ENCODE assay signal across 9 cellular contexts in the genomic region with DNA sequence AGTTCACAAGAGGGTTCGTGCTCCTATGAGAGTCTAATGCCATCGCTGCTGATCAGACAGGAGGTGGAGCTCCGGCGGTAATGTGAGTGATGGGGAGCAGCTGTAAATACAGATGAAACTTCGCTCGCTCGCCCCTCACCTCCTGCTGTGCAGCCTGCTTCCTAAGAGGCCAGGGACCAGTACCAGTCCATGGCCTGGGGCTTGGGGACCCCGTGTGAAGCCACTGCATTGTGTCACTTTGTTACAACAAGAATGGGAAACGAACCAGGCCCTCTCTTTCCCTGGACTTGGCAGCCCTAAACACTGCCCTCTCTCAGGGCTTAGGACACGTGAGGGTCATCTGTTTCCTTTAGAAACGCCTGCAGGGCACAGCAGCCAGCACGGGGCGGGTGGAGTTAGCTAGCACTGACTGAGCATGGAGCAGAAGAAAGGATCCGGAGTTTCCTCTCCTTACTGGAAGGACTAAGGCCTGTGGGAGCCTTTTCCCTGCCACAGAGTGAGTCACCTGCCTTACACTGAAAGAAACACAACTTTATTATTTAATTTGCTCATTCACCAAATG.
DNase-seq lines count a peak whose midpoint lies in the region; ATAC-seq and TF ChIP-seq lines count a peak whose summit lies in the region.
"Had no signal": no experiment of that assay in that cellular context is flagged by ENCODE, and none has a peak within 500 bp of the region (broad histone marks: within the 10 kb centered on the region; RNA-seq: fewer than 3 reads in every experiment).

No MANE protein-coding gene starts in this region.

- no peak overlapping the region for H2BK120ac ChIP-seq in neuronal stem cell (ENCODE audit: low read depth, low read length)

- no peak overlapping the region for H4K91ac ChIP-seq in neuronal stem cell (ENCODE audit: low read depth, low read length, poor library complexity)

- no peak overlapping the region for H3K4ac ChIP-seq in neuronal stem cell (ENCODE audit: low read length)

- no peaks in the 10 kb centered on the region for H3K9me2 ChIP-seq in SK-N-SH

- peak; percentile 22; the same call in 1 of the 2 replicates for TF ChIP-seq RAD21 in SK-N-SH (IDR thresholded peaks at IDR 0.05; ENCODE audit: low read length)

- no peak overlapping the region for H2AK5ac ChIP-seq in neuronal stem cell (ENCODE audit: low read depth, low read length)

- peak overlapping the region; percentile 58 for H3K9ac ChIP-seq in SK-N-SH
- H3K9ac ChIP-seq in neuronal stem cell (ENCODE audit: low read depth, low read length, poor library complexity) = no peak overlapping the region

- no peak for ATAC-seq in GM19351 (IDR thresholded peaks at IDR 0.05; ENCODE audit: unreplicated experiment)

- no peak overlapping the region for H3K4me3 ChIP-seq in SK-N-SH (ENCODE audit: low read depth in 2 of 2, low read length in 1 of 2)
- no peak overlapping the region for H3K4me3 ChIP-seq in neuronal stem cell (ENCODE audit: low read length in 2 of 2)

- CTCF ChIA-PET in SK-N-SH (lab: Yijun Ruan, JAX) = interaction anchor here (0.9 to 3.2 kb wide), 4 partner anchors 18 to 59 kb away, joined by 4 to 11 read pairs (median 4); no protein-coding TSS in a partner anchor

- peaks cover under 1% of the 10 kb centered on the region in 2 experiments for H3K36me3 ChIP-seq in SK-N-SH (replicated peaks in 1 of 2; ENCODE audit: control insufficient read depth in 1 of 2, insufficient read depth in 2 of 2, low read length in 1 of 2)
- H3K36me3 ChIP-seq in neuronal stem cell (replicated peaks in 1 of 2; ENCODE audit: control insufficient read depth in 2 of 2, insufficient read depth in 2 of 2, low read length in 2 of 2) = peaks cover 0 to 60% of the 10 kb centered on the region in 2 donors

- no peak overlapping the region for H3K18ac ChIP-seq in neuronal stem cell (ENCODE audit: low read length)

- H3K79me2 ChIP-seq in SK-N-SH (ENCODE audit: insufficient read depth) = peaks cover 82% of the 10 kb centered on the region

- H3K14ac ChIP-seq in neuronal stem cell (ENCODE audit: low read length) = no peak overlapping the region

- no peak overlapping the region for H2BK5ac ChIP-seq in neuronal stem cell (ENCODE audit: low read length)

- H3K27me3 ChIP-seq in SK-N-SH (ENCODE audit: insufficient read depth) (no peaks in the 10 kb centered on the region), neuronal stem cell (ENCODE audit: control insufficient read depth in 3 of 3, insufficient read depth in 3 of 3, low read depth in 1 of 3, low read length in 3 of 3) (no peaks in the 10 kb centered on the region)

- H4K8ac ChIP-seq in neuronal stem cell (ENCODE audit: low read depth, low read length) = no peak overlapping the region

- no peak overlapping the region for H2BK15ac ChIP-seq in neuronal stem cell (ENCODE audit: low read length)

- POLR2A ChIA-PET in SK-N-SH (lab: Yijun Ruan, JAX) = interaction anchor here (0.6 to 1.0 kb wide), 3 partner anchors 20 to 122 kb away, joined by 3 to 4 read pairs (median 3); no protein-coding TSS in a partner anchor

- peak; percentile 63 for DNase-seq in AG09319 (ENCODE audit: extremely low read depth, low read depth)
- peak; percentile 88 for DNase-seq in SK-N-SH
- DNase-seq in fibroblast of peridontal ligament (ENCODE audit: extremely low read depth) = peak; percentile 91
- DNase-seq in neuronal stem cell (ENCODE audit: low spot score) = no peak
- no peak for DNase-seq in activated effector memory CD4-positive, alpha-beta T cell treated with anti-CD3 and anti-CD28 coated beads, Interleukin-2, amount 50 U/mL, for 16 hours
- no peak for DNase-seq in stimulated activated CD4-positive, alpha-beta T cell treated with anti-CD3 and anti-CD28 coated beads, Interleukin-4, amount 100 ng/mL, for 24 hours
- DNase-seq in iPS-NIHi11 (ENCODE audit: low spot score) = no peak
- DNase-seq: DMS53 had no signal

- 29% methylated on average over 11 of the region's 14 CpGs for WGBS in SK-N-SH (ENCODE audit: low lambda C conversion rate)
- WGBS in neuronal stem cell (ENCODE audit: extremely low coverage in 2 of 2, insufficient read length in 2 of 2, insufficient replicate concordance in 1 of 2), 2 donors = no CpG with 5 or more reads among the region's 14 CpGs

- H3K4me1 ChIP-seq in SK-N-SH (ENCODE audit: control insufficient read depth in 1 of 2, insufficient read depth in 2 of 2, low read depth in 1 of 2, low read length in 1 of 2) (peaks cover 12 to 31% of the 10 kb centered on the region in 2 experiments; a peak in 3 of 4 replicates), neuronal stem cell (ENCODE audit: control insufficient read depth in 2 of 2, insufficient read depth in 1 of 2, low read depth in 1 of 2, low read length in 2 of 2) (peaks cover 14 to 21% of the 10 kb centered on the region in 2 donors)

- peak; percentile 20 to 76; a peak in 3 of 4 replicates for TF ChIP-seq EP300 in SK-N-SH (IDR thresholded peaks at IDR 0.05; ENCODE audit: borderline replicate concordance in 1 of 2, low read depth in 1 of 2, low read length in 1 of 2)

- no peak overlapping the region for H2BK12ac ChIP-seq in neuronal stem cell (ENCODE audit: low read length)

- H3K79me1 ChIP-seq in neuronal stem cell (ENCODE audit: low read depth, low read length) = no peaks in the 10 kb centered on the region

- H3K23ac ChIP-seq in neuronal stem cell (ENCODE audit: low read depth, low read length, poor library complexity) = no peak overlapping the region

- peak overlapping the region; percentile 63; the same call in 1 of the 2 replicates for H2AFZ ChIP-seq in SK-N-SH (ENCODE audit: low read depth)
- H2AFZ ChIP-seq in neuronal stem cell (ENCODE audit: low read length) = no peak overlapping the region

- peak overlapping the region; percentile 71; the same call in 1 of the 2 replicates for H3K4me2 ChIP-seq in SK-N-SH
- H3K4me2 ChIP-seq in neuronal stem cell (ENCODE audit: insufficient read depth, low read length, poor library complexity, severe bottlenecking) = no peak overlapping the region

- peaks cover 21% of the 10 kb centered on the region for H3F3A ChIP-seq in SK-N-SH (replicated peaks; ENCODE audit: insufficient read depth)

- TF ChIP-seq CTCF in AG09319 (IDR thresholded peaks at IDR 0.05; ENCODE audit: low read depth, low read length) (no peak), SK-N-SH (IDR thresholded peaks at IDR 0.05) (no peak)

- peak overlapping the region; percentile 92 to 93 for H3K27ac ChIP-seq in SK-N-SH (ENCODE audit: low read depth in 2 of 2, low read length in 1 of 2)
- H3K27ac ChIP-seq in neuronal stem cell (replicated peaks; ENCODE audit: low read length) = peak overlapping the region; percentile 20

- H3K9me3 ChIP-seq in SK-N-SH (no peaks in the 10 kb centered on the region), neuronal stem cell (replicated peaks in 1 of 2; ENCODE audit: control insufficient read depth in 2 of 2, insufficient read depth in 1 of 2, low read depth in 1 of 2, low read length in 2 of 2) (peaks cover 7 to 10% of the 10 kb centered on the region in 2 donors)

- no peaks in the 10 kb centered on the region for H4K20me1 ChIP-seq in SK-N-SH (ENCODE audit: insufficient read depth)

TF ChIP-seq in SK-N-SH, 30 proteins besides CTCF, POLR2A, EP300 and RAD21 (continues in another document):
- 0 out of 2 replicates have a peak, but pooled peaks have one; percentile 29 for TF ChIP-seq SIN3A (IDR thresholded peaks at IDR 0.05; ENCODE audit: borderline replicate concordance, low read depth, low read length)
- TF ChIP-seq, protein P1, sequence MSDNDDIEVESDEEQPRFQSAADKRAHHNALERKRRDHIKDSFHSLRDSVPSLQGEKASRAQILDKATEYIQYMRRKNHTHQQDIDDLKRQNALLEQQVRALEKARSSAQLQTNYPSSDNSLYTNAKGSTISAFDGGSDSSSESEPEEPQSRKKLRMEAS (IDR thresholded peaks at IDR 0.05; ENCODE audit: low read depth) = peak; percentile 80
- TF ChIP-seq FOSL2 (IDR thresholded peaks at IDR 0.05; ENCODE audit: borderline replicate concordance, low read depth) = peak; percentile 76
- TF ChIP-seq FOXJ3 (CRISPR knock-in tag; IDR thresholded peaks at IDR 0.05) = peak; percentile 74; the same call in 1 of the 2 replicates
- 0 out of 2 replicates have a peak, but pooled peaks have one; percentile 25 for TF ChIP-seq TAF1 (IDR thresholded peaks at IDR 0.05; ENCODE audit: borderline replicate concordance, low read depth, low read length)
- TF ChIP-seq RFX5 (IDR thresholded peaks at IDR 0.05; ENCODE audit: low read length) = 0 out of 2 replicates have a peak, but pooled peaks have one; percentile 44
- TF ChIP-seq, protein P2, sequence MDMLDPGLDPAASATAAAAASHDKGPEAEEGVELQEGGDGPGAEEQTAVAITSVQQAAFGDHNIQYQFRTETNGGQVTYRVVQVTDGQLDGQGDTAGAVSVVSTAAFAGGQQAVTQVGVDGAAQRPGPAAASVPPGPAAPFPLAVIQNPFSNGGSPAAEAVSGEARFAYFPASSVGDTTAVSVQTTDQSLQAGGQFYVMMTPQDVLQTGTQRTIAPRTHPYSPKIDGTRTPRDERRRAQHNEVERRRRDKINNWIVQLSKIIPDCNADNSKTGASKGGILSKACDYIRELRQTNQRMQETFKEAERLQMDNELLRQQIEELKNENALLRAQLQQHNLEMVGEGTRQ (IDR thresholded peaks at IDR 0.05; ENCODE audit: borderline replicate concordance, low read depth, low read length) = peak; percentile 50; the same call in 1 of the 2 replicates
- TF ChIP-seq TEAD4 (IDR thresholded peaks at IDR 0.05; ENCODE audit: borderline replicate concordance, insufficient read depth) = 0 out of 2 replicates have a peak, but pooled peaks have one; percentile 11
- TF ChIP-seq SMC3 (IDR thresholded peaks at IDR 0.05; ENCODE audit: low read depth, low read length) = no peak
- TF ChIP-seq, protein P3, sequence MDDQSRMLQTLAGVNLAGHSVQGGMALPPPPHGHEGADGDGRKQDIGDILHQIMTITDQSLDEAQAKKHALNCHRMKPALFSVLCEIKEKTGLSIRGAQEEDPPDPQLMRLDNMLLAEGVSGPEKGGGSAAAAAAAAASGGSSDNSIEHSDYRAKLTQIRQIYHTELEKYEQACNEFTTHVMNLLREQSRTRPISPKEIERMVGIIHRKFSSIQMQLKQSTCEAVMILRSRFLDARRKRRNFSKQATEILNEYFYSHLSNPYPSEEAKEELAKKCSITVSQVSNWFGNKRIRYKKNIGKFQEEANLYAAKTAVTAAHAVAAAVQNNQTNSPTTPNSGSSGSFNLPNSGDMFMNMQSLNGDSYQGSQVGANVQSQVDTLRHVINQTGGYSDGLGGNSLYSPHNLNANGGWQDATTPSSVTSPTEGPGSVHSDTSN (IDR thresholded peaks at IDR 0.05) = peak; percentile 35; the same call in 1 of the 2 replicates
- TF ChIP-seq JUND (IDR thresholded peaks at IDR 0.05) = peak; percentile 66
- TF ChIP-seq CHD2 (IDR thresholded peaks at IDR 0.05; ENCODE audit: low read length, partially characterized antibody) = no peak

Comparison
In these comparisons a context has a peak if more than half of its experiments do, and no peak if none do; other contexts are left out.
1. DNase-seq: peak in AG09319 (single experiment), SK-N-SH (single experiment) and fibroblast of peridontal ligament (single experiment); none in neuronal stem cell (single experiment), activated effector memory CD4-positive, alpha-beta T cell treated with anti-CD3 and anti-CD28 coated beads, Interleukin-2, amount 50 U/mL, for 16 hours (single experiment), stimulated activated CD4-positive, alpha-beta T cell treated with anti-CD3 and anti-CD28 coated beads, Interleukin-4, amount 100 ng/mL, for 24 hours (single experiment) and iPS-NIHi11 (single experiment).